Comparison of ENCODE assay signal across 7 cellular contexts in the genomic region with DNA sequence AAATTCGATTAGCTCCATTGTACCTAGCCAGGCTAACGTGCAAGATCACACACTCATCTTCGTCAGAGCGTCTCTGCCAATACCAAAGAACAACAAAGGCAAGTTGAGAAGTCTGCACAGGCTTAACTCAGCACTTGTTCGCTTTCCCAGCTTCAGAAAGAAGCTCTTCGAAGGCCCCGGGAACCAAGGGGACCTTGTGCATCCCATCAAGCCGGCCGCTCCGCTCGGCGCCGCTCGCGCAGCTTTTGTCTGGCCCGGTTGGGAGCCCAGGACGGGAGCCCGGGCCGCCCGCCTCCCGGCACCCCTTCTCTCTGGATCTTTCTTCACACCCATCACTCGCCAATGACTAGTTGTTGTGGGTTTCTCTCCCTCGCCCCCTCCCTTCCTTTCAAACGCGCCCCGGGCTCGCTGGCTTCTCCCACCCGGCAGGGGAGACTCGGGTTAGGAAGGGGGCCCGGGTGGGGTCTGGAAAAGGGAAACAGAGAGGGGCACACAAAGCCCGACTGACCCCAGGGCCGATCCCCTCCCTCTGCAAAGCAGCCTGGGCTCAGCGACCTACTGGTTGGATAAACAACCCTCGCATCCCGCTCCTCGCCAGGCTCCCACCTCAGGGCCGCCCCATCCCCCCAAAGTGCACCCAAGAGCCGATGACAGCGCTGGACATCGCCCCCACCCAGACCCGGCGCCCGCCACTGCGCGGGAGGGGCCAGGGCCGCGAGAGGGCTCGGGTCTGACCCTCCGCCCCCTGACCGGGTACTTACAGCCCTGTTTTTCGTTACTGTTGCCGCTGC. TPM values are rescaled to one million over a fixed set of nuclear protein-coding genes. Genes with fewer than 3 reads are reported as not detected.
DNase-seq lines count a peak whose midpoint lies in the region; ATAC-seq, FAIRE-seq and TF ChIP-seq lines count a peak whose summit lies in the region.

No MANE protein-coding gene starts in this region.

- ATAC-seq in HG02642 (IDR thresholded peaks at IDR 0.05; ENCODE audit: poor library complexity, unreplicated experiment) (peak; percentile 50), lower lobe of right lung (peak; percentile 70 to 72)

- H3K4me3 ChIP-seq in dorsolateral prefrontal cortex: peak overlapping the region; percentile 56 to 98 (median 92)
- H3K4me3 ChIP-seq in lower lobe of right lung: peak overlapping the region; percentile 95

- TF ChIP-seq CTCF in dorsolateral prefrontal cortex (IDR thresholded peaks at IDR 0.05 in 54 of 56, conservative IDR thresholded peaks at IDR 0.05 in 2 of 56; ENCODE audit: low read depth in 1 of 56, partially characterized antibody in 56 of 56) (no peak), lower lobe of right lung (IDR thresholded peaks at IDR 0.05) (no peak)

- H3K4me1 ChIP-seq in lower lobe of right lung: peaks cover 46% of the 10 kb centered on the region

- intact Hi-C loops in dorsolateral prefrontal cortex (cut with DNase I) (loop anchor here (1.0 to 5.0 kb wide), 5 partner anchors 52 to 119 kb away; a partner anchor contains a TSS), lower lobe of right lung (cut with DNase I) (no loop called here)

- H3K27ac ChIP-seq in dorsolateral prefrontal cortex (peak overlapping the region; percentile 87 to 100 (median 98)), lower lobe of right lung (peak overlapping the region; percentile 92)

- H3K27me3 ChIP-seq in dorsolateral prefrontal cortex: no peaks in the 10 kb centered on the region
- H3K27me3 ChIP-seq in lower lobe of right lung (ENCODE audit: low read depth): no peaks in the 10 kb centered on the region

- no peak for DNase-seq in GM18507 (ENCODE audit: extremely low spot score, insufficient read length, low read depth)
- DNase-seq in NCI-H1930 (lab: John Stamatoyannopoulos, UW): peak; percentile 29 to 62
- DNase-seq in activated CD4-positive, alpha-beta T cell treated with anti-CD3 and anti-CD28 coated beads, Interleukin-2, amount 50 U/mL, for 4 hours: peak; percentile 21 to 27
- peak; percentile 35 to 70 (median 57) for DNase-seq in dorsolateral prefrontal cortex
- peak; percentile 74 for DNase-seq in lower lobe of right lung
- DNase-seq in stimulated activated CD4-positive, alpha-beta T cell treated with anti-CD3 and anti-CD28 coated beads, TNF-alpha, amount 100 ng/mL, for 24 hours (ENCODE audit: low read depth in 3 of 3): peak; percentile 5 to 47 (median 31)

- H3K36me3 ChIP-seq in lower lobe of right lung: no peaks in the 10 kb centered on the region

- H3K9me3 ChIP-seq in lower lobe of right lung: no peaks in the 10 kb centered on the region

- peak; percentile 38 for FAIRE-seq in GM18507 (lab: Jason Lieb, UNC)

RNA-seq across cellular contexts. Expression of a gene that starts 0.5 kb away (rescaled TPM):
- total RNA-seq in dorsolateral prefrontal cortex: 100 to 1,000 TPM in 113 of 120 experiments, 10 to 100 TPM in 7; 82.3 to 147 (median 116) TPM
- total RNA-seq in lower lobe of right lung: 45.8 TPM
